Comparison of ENCODE assay signal across 23 cellular contexts in genomic region chr11:11373934-11374333, GRCh38.
"Had no signal": no experiment of that assay in that cellular context is flagged by ENCODE, and none has a peak within 500 bp of the region (broad histone marks: within the 10 kb centered on the region; RNA-seq: fewer than 3 reads in every experiment).

No MANE protein-coding gene starts in this region.

- H3K36me3 ChIP-seq: prostate gland, right atrium auricular region had no signal

- H3K79me2 ChIP-seq: parathyroid adenoma had no signal

- DNase-seq: central memory CD4-positive, alpha-beta T cell; effector memory CD8-positive, alpha-beta T cell; left cardiac atrium; left lung; mesenchymal stem cell; midbrain; naive thymus-derived CD4-positive, alpha-beta T cell; occipital lobe; stimulated activated CD4-positive, alpha-beta T cell treated with anti-CD3 and anti-CD28 coated beads, Interleukin-12 subunit alpha, Interleukin-12 subunit beta, amount 100 ng/mL, for 4 hours; stimulated activated CD4-positive, alpha-beta T cell treated with anti-CD3 and anti-CD28 coated beads, Interleukin-1b, Interleukin-23, amount 100 ng/mL, for 48 hours; stimulated activated CD4-positive, alpha-beta T cell treated with anti-CD3 and anti-CD28 coated beads, Interleukin-4, amount 100 ng/mL, for 1 hour; stimulated activated CD8-positive, alpha-beta memory T cell treated with anti-CD3 and anti-CD28 coated beads, Interleukin-4, amount 100 ng/mL, for 48 hours; stimulated activated naive CD4-positive, alpha-beta T cell; stimulated activated naive CD8-positive, alpha-beta T cell treated with anti-CD3 and anti-CD28 coated beads, Interleukin-15, amount 100 ng/mL, for 72 hours; trophoblast cell had no signal

- H3K4me2 ChIP-seq: smooth muscle cell had no signal

- H3K4me3 ChIP-seq: coronary artery, left lung, prostate gland, right atrium auricular region, smooth muscle cell, suprapubic skin had no signal

- H3K4me3 Mint-ChIP-seq: effector memory CD8-positive, alpha-beta T cell; naive thymus-derived CD4-positive, alpha-beta T cell; nephron; stimulated activated naive CD8-positive, alpha-beta T cell treated with anti-CD3 and anti-CD28 coated beads, Interleukin-15, amount 100 ng/mL, for 72 hours had no signal

- H3K9me3 ChIP-seq: left lung, prostate gland, right atrium auricular region, suprapubic skin had no signal

- H3K9me3 Mint-ChIP-seq: effector memory CD8-positive, alpha-beta T cell had no signal

- ATAC-seq: effector memory CD8-positive, alpha-beta T cell; left cardiac atrium; left lung; naive thymus-derived CD4-positive, alpha-beta T cell; sciatic nerve; stimulated activated naive CD8-positive, alpha-beta T cell treated with anti-CD3 and anti-CD28 coated beads, Interleukin-15, amount 100 ng/mL, for 72 hours had no signal

- H2AFZ ChIP-seq: parathyroid adenoma had no signal

- H3K27me3 Mint-ChIP-seq: stimulated activated naive CD8-positive, alpha-beta T cell treated with anti-CD3 and anti-CD28 coated beads, Interleukin-15, amount 100 ng/mL, for 72 hours had no signal

- H3K27ac Mint-ChIP-seq: effector memory CD8-positive, alpha-beta T cell; naive thymus-derived CD4-positive, alpha-beta T cell; nephron had no signal

- H3K27ac ChIP-seq: coronary artery, left lung, parathyroid adenoma, prostate gland, right atrium auricular region, suprapubic skin had no signal

- H3K4me1 Mint-ChIP-seq: naive thymus-derived CD4-positive, alpha-beta T cell; stimulated activated naive CD8-positive, alpha-beta T cell treated with anti-CD3 and anti-CD28 coated beads, Interleukin-15, amount 100 ng/mL, for 72 hours had no signal

- H3K27me3 ChIP-seq: left lung, right atrium auricular region, suprapubic skin had no signal

- H3K4me1 ChIP-seq: left lung, parathyroid adenoma, prostate gland had no signal
